In the genomic region with DNA sequence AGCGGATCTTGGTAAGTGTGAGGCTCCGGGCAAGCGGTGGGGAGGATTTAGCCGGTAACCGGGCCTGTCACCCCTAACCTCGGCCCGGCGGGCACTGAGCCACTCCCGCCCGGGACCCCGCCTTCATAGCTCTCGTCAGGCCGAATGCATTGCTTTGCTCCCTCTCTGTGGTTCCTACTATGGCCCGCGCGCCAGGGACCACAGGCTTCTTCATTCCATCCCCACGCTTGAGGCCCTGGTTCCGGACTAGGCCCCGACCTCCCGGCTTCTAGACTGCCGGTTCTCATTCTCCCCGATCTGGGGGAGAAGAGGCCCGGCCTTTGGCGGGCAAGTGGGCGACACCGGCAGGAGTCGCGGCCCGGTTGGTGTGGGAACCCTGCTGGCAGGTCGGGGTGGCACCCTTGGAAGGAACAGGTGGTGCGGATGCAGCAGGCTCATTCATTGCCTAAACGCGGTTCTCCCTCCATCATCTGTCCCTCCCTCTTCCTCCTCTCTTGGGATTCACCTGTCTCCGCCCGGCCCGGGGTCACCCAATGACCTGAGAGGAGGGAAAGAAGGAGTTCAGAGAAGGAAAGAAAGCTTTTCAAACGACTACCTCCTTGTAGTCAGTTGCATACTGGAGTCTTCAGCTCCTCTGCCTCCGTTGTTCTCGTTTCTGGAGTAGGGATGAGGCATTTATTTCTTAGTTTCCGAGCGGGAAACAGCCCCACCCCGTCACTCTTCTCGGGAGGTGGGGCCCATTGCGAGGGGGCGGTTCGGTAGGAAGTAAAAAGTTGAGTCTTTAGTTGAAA, we compare ENCODE assay signal across 8 cellular contexts. TPM values are rescaled to one million over a fixed set of nuclear protein-coding genes. Genes with fewer than 3 reads are reported as not detected.
DNase-seq lines count a peak whose midpoint lies in the region; ATAC-seq, FAIRE-seq and TF ChIP-seq lines count a peak whose summit lies in the region.

A gene (minus strand): TSS at position 657 of the 791 bp plus-strand sequence. CDS start 6,679 bp downstream, outside the sequence.

- H3K27ac Mint-ChIP-seq in activated naive CD4-positive, alpha-beta T cell treated with anti-CD3 and anti-CD28 coated beads for 36 hours, result peak within 1 kb of the TSS; percentile 98

- peak within 1 kb of the TSS; percentile 100 for H3K4me3 Mint-ChIP-seq in activated naive CD4-positive, alpha-beta T cell treated with anti-CD3 and anti-CD28 coated beads for 36 hours

- no peaks in the 10 kb centered on the region for H3K9me3 Mint-ChIP-seq in activated naive CD4-positive, alpha-beta T cell treated with anti-CD3 and anti-CD28 coated beads for 36 hours

- H3K4me3 ChIP-seq in pancreas, result peak within 1 kb of the TSS; percentile 80 to 99 (median 89)

- no peaks in the 10 kb centered on the region for H3K36me3 ChIP-seq in pancreas

- FAIRE-seq in pancreas (lab: Jason Lieb, UNC), result no peak
- FAIRE-seq in urothelium cell line (lab: Jason Lieb, UNC), result no peak

- intact Hi-C loops in activated naive CD4-positive, alpha-beta T cell treated with anti-CD3 and anti-CD28 coated beads for 36 hours (cut with micrococcal nuclease), result loop anchor here (1.0 to 5.0 kb wide), 10 partner anchors 31 to 1220 kb away; a partner anchor contains a TSS
- intact Hi-C loops in pancreas (cut with DNase I), result no loop called here

- CTCF ChIA-PET in activated naive CD4-positive, alpha-beta T cell treated with anti-CD3 and anti-CD28 coated beads for 36 hours (lab: Charles Lee), result interaction anchor here (0.7 to 1.4 kb wide), 4 partner anchors 10 to 301 kb away, joined by 3 to 4 read pairs (median 3); no protein-coding TSS in a partner anchor

- peaks cover 58% of the 10 kb centered on the region for H3K4me1 Mint-ChIP-seq in activated naive CD4-positive, alpha-beta T cell treated with anti-CD3 and anti-CD28 coated beads for 36 hours (ENCODE audit: low read depth)

- peak within 1 kb of the TSS; percentile 71 to 91 (median 88) for H3K27ac ChIP-seq in pancreas

- in situ Hi-C loops in SK-MEL-5 (cut with HindIII; ENCODE audit: low pct_unique_long_range_greater_than_20kb, low sequenced_read_pairs), result no loop called here

- H3K4me1 ChIP-seq in pancreas, result peaks cover 8 to 28% (median 26%) of the 10 kb centered on the region in 3 donors

- peaks cover 38% of the 10 kb centered on the region for H3K36me3 Mint-ChIP-seq in activated naive CD4-positive, alpha-beta T cell treated with anti-CD3 and anti-CD28 coated beads for 36 hours (ENCODE audit: low read depth)

- TF ChIP-seq CTCF in pancreas (IDR thresholded peaks at IDR 0.05), result peak in 1 of 4 donors; percentile 13

- no peaks in the 10 kb centered on the region for H3K27me3 ChIP-seq in pancreas

- ATAC-seq in GM21447 (IDR thresholded peaks at IDR 0.05; ENCODE audit: unreplicated experiment), result peak; percentile 46
- peak; percentile 30 to 54 (median 48) for ATAC-seq in pancreas

- no peaks in the 10 kb centered on the region for H3K27me3 Mint-ChIP-seq in activated naive CD4-positive, alpha-beta T cell treated with anti-CD3 and anti-CD28 coated beads for 36 hours (ENCODE audit: low read depth)

- peak; percentile 49 for DNase-seq in DMS53 treated with DMSO at 0.1 percent for 48 hours (lab: John Stamatoyannopoulos, UW; ENCODE audit: unreplicated experiment)
- DNase-seq in HuH-7 (ENCODE audit: low spot score), result peak; percentile 69
- peak; percentile 39 for DNase-seq in SK-MEL-5 (ENCODE audit: low read depth, low spot score)
- DNase-seq in activated naive CD4-positive, alpha-beta T cell treated with anti-CD3 and anti-CD28 coated beads for 36 hours, result peak; percentile 80
- DNase-seq in glomerular visceral epithelial cell (ENCODE audit: extremely low spot score), result peak; percentile 57
- peak; percentile 33 to 79 (median 56) for DNase-seq in pancreas
- DNase-seq in urothelium cell line (ENCODE audit: low spot score), result peak; percentile 26

- WGBS in pancreas, 2 donors, result 0% methylated on average over 41 to 46 of the region's 46 CpGs

- no peaks in the 10 kb centered on the region for H3K9me3 ChIP-seq in pancreas

RNA-seq across cellular contexts. Expression of the gene that starts here (rescaled TPM):
- total RNA-seq in SK-MEL-5 (2014; rRNA removed; shearing (Covaris generic)), result 81.7 and 89.7 TPM in 2 replicates
- 80.7 and 107 TPM in 2 replicates for polyA plus RNA-seq in SK-MEL-5 (2015; cell fraction: cytosol; rRNA removed)
- polyA plus RNA-seq in SK-MEL-5 (2015; cell fraction: nucleus; rRNA removed), result 8.7 and 15.6 TPM in 2 replicates
- total RNA-seq in activated naive CD4-positive, alpha-beta T cell treated with anti-CD3 and anti-CD28 coated beads for 36 hours, result 10 to 100 TPM; 43.4 to 44.2 TPM
- total RNA-seq in pancreas, result 10 to 100 TPM; 19.8 to 30.2 (median 22.1) TPM
- polyA plus RNA-seq in pancreas, result 10 to 100 TPM; 52.8 to 80.6 TPM

Comparison
In these comparisons a context has a peak if more than half of its experiments do, and no peak if none do; other contexts are left out.
1. Peak in every context shown above with its lines: DNase-seq, ATAC-seq, H3K4me3 ChIP-seq and H3K27ac ChIP-seq.
2. DNase-seq: peak in every context shown above with its lines; median percentile 80 in activated naive CD4-positive, alpha-beta T cell treated with anti-CD3 and anti-CD28 coated beads for 36 hours; 69 in HuH-7; 57 in glomerular visceral epithelial cell; 56 in pancreas; 49 in DMS53 treated with DMSO at 0.1 percent for 48 hours; 39 in SK-MEL-5; 26 in urothelium cell line.